Comparison of ENCODE assay signal across 12 cellular contexts in the genomic region with DNA sequence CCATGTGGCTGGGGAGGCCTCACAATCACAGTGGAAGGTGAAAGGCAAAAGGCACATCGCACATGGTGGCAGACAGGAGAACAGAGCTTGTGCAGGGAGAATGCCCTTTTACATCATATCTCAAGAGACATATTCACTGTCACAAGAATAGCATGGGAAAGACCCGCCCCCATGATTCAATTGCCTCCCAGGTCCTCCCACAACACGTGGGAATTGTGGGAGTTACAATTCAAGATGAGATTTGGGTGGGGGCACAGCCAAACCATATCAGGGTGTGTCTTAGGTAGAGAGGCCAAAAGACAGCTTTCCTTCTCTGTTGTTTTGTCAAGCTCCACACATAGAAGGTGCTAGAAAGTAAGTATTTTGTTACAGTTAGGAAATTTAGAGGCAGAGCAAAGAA. TPM values are rescaled to one million over a fixed set of nuclear protein-coding genes. Genes with fewer than 3 reads are reported as not detected.
"Had no signal": no experiment of that assay in that cellular context is flagged by ENCODE, and none has a peak within 500 bp of the region (broad histone marks: within the 10 kb centered on the region; RNA-seq: fewer than 3 reads in every experiment).

No MANE protein-coding gene starts in this region.

- H2AFZ ChIP-seq: GM23248 had no signal

- ATAC-seq: HCT116 had no signal

- DNase-seq: GM23248, GOT3, H7, IMR-90, Karpas-422, KBM-7 had no signal

- H3K36me3 ChIP-seq: HAP-1 had no signal

- H3K9me3 ChIP-seq: HAP-1 had no signal

- H3K4me3 ChIP-seq: GM23248, HAP-1 had no signal

- H3K4me1 ChIP-seq: HAP-1 had no signal

- H3K4me2 ChIP-seq: KMS-11 had no signal

- H3K27ac ChIP-seq: GM23248, HL-60, KMS-11 had no signal

- H3K9ac ChIP-seq: GM23248, KMS-11 had no signal

RNA-seq across cellular contexts. Expression of a gene that starts 20.8 kb away (rescaled TPM):
- total RNA-seq: GM23248, H4, H7, HT1080, IMR-90 had no signal
- polyA plus RNA-seq: GM23248, IMR-90 had no signal
